25 cellular contexts compared by ENCODE assay signal in genomic region chr5:109878887-109879286, GRCh38.
"Had no signal": no experiment of that assay in that cellular context is flagged by ENCODE, and none has a peak within 500 bp of the region (broad histone marks: within the 10 kb centered on the region; RNA-seq: fewer than 3 reads in every experiment).

No MANE protein-coding gene starts in this region.

- DNase-seq: IMR-90, Karpas-422, KG1, MG63, NCI-H1092, NCI-H1105 treated with DMSO at 0.1 percent for 48 hours, NCI-H1417 treated with DMSO at 0.1 percent for 48 hours, NCI-H146, NCI-H1694 treated with DMSO at 0.1 percent for 48 hours, NCI-H1930, NCI-H2081, NCI-H2107, NCI-H2171 treated with DMSO at 0.1 percent for 48 hours, NCI-H2227 treated with DMSO at 0.1 percent for 48 hours, NCI-H524, NCI-H526 treated with DMSO at 0.1 percent for 48 hours, NCI-H774, PC-9, Peyer's patch, SHP77 treated with DMSO at 0.1 percent for 48 hours, T-cell had no signal

- H3K4me1 ChIP-seq: Peyer's patch, SJSA1 had no signal

- H3K4me2 ChIP-seq: PC-9 had no signal

- H3K9me3 ChIP-seq: MG63, Peyer's patch, SJSA1 had no signal

- H2AFZ ChIP-seq: PC-9 had no signal

- ATAC-seq: HepG2, Right ventricle myocardium inferior, T-cell had no signal

- H3K4me3 ChIP-seq: MG63, PC-9, Peyer's patch, SJSA1, SK-N-MC had no signal

- H3K27ac ChIP-seq: PC-9, Peyer's patch, SJSA1, SK-N-MC had no signal

- H3K36me3 ChIP-seq: MG63, Peyer's patch, SJSA1 had no signal

- H3K27me3 ChIP-seq: MG63, Peyer's patch, SJSA1 had no signal
